In genomic region chr22:31081963-31082605, GRCh38 we compare ENCODE assay signal across 8 cellular contexts. TPM values are rescaled to one million over a fixed set of nuclear protein-coding genes. Genes with fewer than 3 reads are reported as not detected.
DNase-seq lines count a peak whose midpoint lies in the region; ATAC-seq and TF ChIP-seq lines count a peak whose summit lies in the region.

No MANE protein-coding gene starts in this region.

- peaks cover 4% of the 10 kb centered on the region; the same call in 1 of the 2 replicates for H4K20me1 ChIP-seq in GM23338 (replicated peaks; ENCODE audit: insufficient read depth)

- H3K9me2 ChIP-seq in GM23338 (ENCODE audit: insufficient read depth) = no peaks in the 10 kb centered on the region

- H3F3A ChIP-seq in GM23338 (replicated peaks; ENCODE audit: low read depth) = peaks cover 7% of the 10 kb centered on the region; the same call in 1 of the 2 replicates

- peak overlapping the region; percentile 66 for H3K4me3 ChIP-seq in GM23338
- peak overlapping the region; percentile 83 to 97 for H3K4me3 ChIP-seq in foreskin fibroblast (ENCODE audit: low read depth in 1 of 2, low read length in 2 of 2)
- H3K4me3 ChIP-seq in skin epidermis = peak overlapping the region; percentile 51 to 71 (median 63)

- H3K9me3 Mint-ChIP-seq in GM23338 (no peaks in the 10 kb centered on the region), T-cell (no peaks in the 10 kb centered on the region)

- DNase-seq in GM23338 (ENCODE audit: low spot score) = no peak
- DNase-seq in T-cell = no peak
- DNase-seq in foreskin fibroblast = peak; percentile 71 to 84
- no peak for DNase-seq in NCI-H1694 (lab: John Stamatoyannopoulos, UW)
- DNase-seq in retina = no peak

- peaks cover 21% of the 10 kb centered on the region for H3K4me1 ChIP-seq in GM23338 (ENCODE audit: insufficient read depth)

- H3K36me3 Mint-ChIP-seq in GM23338 (ENCODE audit: low read depth) (no peaks in the 10 kb centered on the region; the same call in 2 of the 3 replicates), T-cell (no peaks in the 10 kb centered on the region)

- peaks cover 12% of the 10 kb centered on the region for H3K79me2 ChIP-seq in GM23338 (replicated peaks; ENCODE audit: insufficient read depth)

- POLR2A ChIA-PET in T-cell (lab: Charles Lee) = interaction anchor here (0.6 kb wide), 3 partner anchors 136 to 532 kb away, joined by 3 to 7 read pairs (median 6); partner anchors contain the start of gene PIK3IP1 (in 1 of the 2)

- CTCF ChIA-PET in T-cell (lab: Charles Lee) = no interaction called here

- ATAC-seq in GM23338 (no peak), T-cell (replicated peaks in 1 of 4) (no peak), GM21737 (IDR thresholded peaks at IDR 0.05; ENCODE audit: unreplicated experiment) (no peak), GM18909 (IDR thresholded peaks at IDR 0.05; ENCODE audit: poor library complexity, unreplicated experiment) (no peak)

- H3K4me2 ChIP-seq in GM23338 = peak overlapping the region; percentile 100

- H3K27ac ChIP-seq in GM23338 (ENCODE audit: low read depth) (no peak overlapping the region), skin epidermis (peak overlapping the region in 20 of 21 experiments; percentile 66 to 97 (median 87))

- H3K4me3 Mint-ChIP-seq in GM23338 (peak overlapping the region; percentile 87), T-cell (peak overlapping the region; percentile 63 to 85 (median 82))

- H3K27me3 Mint-ChIP-seq in GM23338 (ENCODE audit: insufficient read depth, low read depth, poor library complexity) (peaks cover 26% of the 10 kb centered on the region), T-cell (no peaks in the 10 kb centered on the region)

- no peaks in the 10 kb centered on the region for H3K36me3 ChIP-seq in GM23338 (ENCODE audit: insufficient read depth)

- TF ChIP-seq CTCF in GM23338 (conservative IDR thresholded peaks at IDR 0.05; ENCODE audit: low read depth in 2 of 2) (no peak), foreskin fibroblast (IDR thresholded peaks at IDR 0.05; ENCODE audit: low read depth, low read length) (no peak)

- no peak overlapping the region for H2AFZ ChIP-seq in GM23338

- peaks cover 37% of the 10 kb centered on the region for H3K4me1 Mint-ChIP-seq in GM23338
- H3K4me1 Mint-ChIP-seq in T-cell = peaks cover 32 to 41% (median 33%) of the 10 kb centered on the region in 3 donors

- H3K27ac Mint-ChIP-seq in GM23338 = no peak overlapping the region
- peak overlapping the region in 1 of 2 donors; percentile 69 for H3K27ac Mint-ChIP-seq in T-cell

- H3K27me3 ChIP-seq in GM23338 (ENCODE audit: insufficient read depth) = peaks cover 9% of the 10 kb centered on the region

TF ChIP-seq in GM23338, 12 proteins besides CTCF, POLR2A, EP300 and RAD21:
- TF ChIP-seq CREB1 (CRISPR knock-in tag; IDR thresholded peaks at IDR 0.05; ENCODE audit: low read depth) = no peak
- TF ChIP-seq ZNF462 (CRISPR knock-in tag; IDR thresholded peaks at IDR 0.05) = no peak
- no peak for TF ChIP-seq JUNB (IDR thresholded peaks at IDR 0.05; ENCODE audit: unreplicated experiment)
- no peak for TF ChIP-seq ZNF331 (CRISPR knock-in tag; IDR thresholded peaks at IDR 0.05; ENCODE audit: low read depth)
- no peak for TF ChIP-seq POLR2AphosphoS5 (IDR thresholded peaks at IDR 0.05; ENCODE audit: low read depth)
- no peak for TF ChIP-seq STAT1 (IDR thresholded peaks at IDR 0.05; ENCODE audit: unreplicated experiment)
- no peak for TF ChIP-seq ZNF114 (CRISPR knock-in tag; IDR thresholded peaks at IDR 0.05)
- no peak for TF ChIP-seq EZH2phosphoT487 (IDR thresholded peaks at IDR 0.05; ENCODE audit: unreplicated experiment)
- no peak for TF ChIP-seq NANOG (IDR thresholded peaks at IDR 0.05; ENCODE audit: borderline replicate concordance)

RNA-seq across cellular contexts. Expression of gene SMTN, which starts 1.0 kb away (rescaled TPM):
- 16.3 and 27.4 TPM in 2 replicates for total RNA-seq in GM23338 (2014; rRNA removed; shearing (Covaris generic))
- 32.2 and 34.0 TPM in 2 replicates for polyA plus RNA-seq in GM23338 (2016; fragmentation: Nextera tagmentation; extraction: Ambion mirVana)
- total RNA-seq in T-cell = 10 to 100 TPM in 1 of 5 donors, 1 to 10 TPM in 4; 2.6 to 10.1 (median 3.8) TPM

RNA-seq across cellular contexts. Expression of gene SELENOM, which starts 25.3 kb away (rescaled TPM):
- 44.9 and 67.6 TPM in 2 replicates for total RNA-seq in GM23338 (2014; rRNA removed; shearing (Covaris generic))
- 49.7 and 50.8 TPM in 2 replicates for polyA plus RNA-seq in GM23338 (2016; fragmentation: Nextera tagmentation; extraction: Ambion mirVana)
- 10 to 100 TPM; 46.4 to 67.8 (median 53.7) TPM for total RNA-seq in T-cell

RNA-seq across cellular contexts. Expression of gene INPP5J, which starts 40.7 kb away (rescaled TPM):
- 11.2 and 14.5 TPM in 2 replicates for total RNA-seq in GM23338 (2014; rRNA removed; shearing (Covaris generic))
- 4.8 and 5.3 TPM in 2 replicates for polyA plus RNA-seq in GM23338 (2016; fragmentation: Nextera tagmentation; extraction: Ambion mirVana)
- total RNA-seq in T-cell = 1 to 10 TPM in 1 of 5 donors, under 1 TPM in 4; 0.23 to 1.1 (median 0.35) TPM

RNA-seq across cellular contexts. Expression of gene PLA2G3, which starts 58.2 kb away (rescaled TPM):
- 31.0 and 34.5 TPM in 2 replicates for total RNA-seq in GM23338 (2014; rRNA removed; shearing (Covaris generic))
- polyA plus RNA-seq in GM23338 (2016; fragmentation: Nextera tagmentation; extraction: Ambion mirVana) = 15.3 and 18.0 TPM in 2 replicates
- total RNA-seq in T-cell = not detected

Comparison
In these comparisons a context has a peak if more than half of its experiments do, and no peak if none do; other contexts are left out.
1. DNase-seq: peak in foreskin fibroblast (2 of 2); none in GM23338 (single experiment), T-cell (0 of 34), NCI-H1694 (single experiment) and retina (single experiment).
2. Peak in every context shown above with its lines, with median percentiles within 50 percentile points of each other: H3K4me3 ChIP-seq.